ENCODE assay signal across 22 cellular contexts in the genomic region with DNA sequence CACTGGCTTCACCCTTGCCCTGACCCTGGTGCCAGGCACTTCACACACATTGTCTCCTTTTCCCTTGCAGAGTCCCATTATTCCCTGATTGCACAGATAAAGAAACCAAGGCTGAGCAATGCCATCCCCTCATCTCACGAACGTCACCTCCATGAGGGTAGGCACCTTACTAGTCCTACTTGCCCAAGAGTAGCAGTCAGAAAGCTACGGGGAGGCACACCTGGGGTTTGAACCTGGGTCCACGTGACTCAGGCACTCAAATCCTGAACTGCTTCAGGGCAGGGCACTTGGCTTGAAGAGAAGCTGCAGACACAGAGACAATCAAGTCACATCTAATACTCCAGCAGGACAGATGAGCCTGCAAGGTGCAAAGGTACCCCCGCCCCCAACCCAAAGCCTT. TPM values are rescaled to one million over a fixed set of nuclear protein-coding genes. Genes with fewer than 3 reads are reported as not detected.
DNase-seq lines count a peak whose midpoint lies in the region; ATAC-seq, FAIRE-seq and TF ChIP-seq lines count a peak whose summit lies in the region.
"Had no signal": no experiment of that assay in that cellular context is flagged by ENCODE, and none has a peak within 500 bp of the region (broad histone marks: within the 10 kb centered on the region; RNA-seq: fewer than 3 reads in every experiment).

No MANE protein-coding gene starts in this region.

- TF ChIP-seq EP300 in HepG2 (IDR thresholded peaks at IDR 0.05; ENCODE audit: low read depth in 2 of 2, low read length in 2 of 2) (no peak), HepG2 (CRISPR knock-in tag; IDR thresholded peaks at IDR 0.05; ENCODE audit: borderline replicate concordance) (no peak)

- H3K79me2 ChIP-seq in HepG2 (ENCODE audit: insufficient read depth, low read length) = no peaks in the 10 kb centered on the region

- peak overlapping the region; percentile 93 for H3K27ac Mint-ChIP-seq in type B pancreatic cell
- no peak overlapping the region for H3K27ac Mint-ChIP-seq in T-helper 2 cell treated with Interferon-gamma antibody and Interleukin-4, amounts not matched to agents 5 μg/mL and 100 μg/mL, for 36 hours
- H3K27ac Mint-ChIP-seq: HFFc6 had no signal

- ATAC-seq in HepG2 (no peak), right lobe of liver (no peak), left colon (peak; percentile 7)

- DNase-seq in HepG2 (ENCODE audit: low spot score) (no peak), right lobe of liver (no peak), left colon (peak in 1 of 2 donors; percentile 36), type B pancreatic cell (ENCODE audit: extremely low spot score, unreplicated experiment) (no peak), RWPE1 (ENCODE audit: low spot score) (no peak), hypothalamus (lab: John Stamatoyannopoulos, UW) (no peak)
- DNase-seq in T-helper 2 cell treated with Interferon-gamma antibody and Interleukin-4, amounts not matched to agents 5 μg/mL and 100 μg/mL, for 36 hours (ENCODE audit: low spot score) = no peak
- DNase-seq: DMS79, HFFc6, NCI-H1417 treated with DMSO at 0.1 percent for 48 hours, NCI-H2029, NCI-H2171 treated with DMSO at 0.1 percent for 48 hours, NCI-H510A, SJCRH30 had no signal

- FAIRE-seq in HepG2 (lab: Jason Lieb, UNC) = no peak
- FAIRE-seq: A204.1, G401.6, GM12892 had no signal

- TF ChIP-seq CTCF in HepG2 (CRISPR knock-in tag; IDR thresholded peaks at IDR 0.05) (no peak), right lobe of liver (IDR thresholded peaks at IDR 0.05) (no peak), VCaP (conservative IDR thresholded peaks at IDR 0.05) (no peak), type B pancreatic cell (conservative IDR thresholded peaks at IDR 0.05) (no peak), RWPE1 (conservative IDR thresholded peaks at IDR 0.05; ENCODE audit: low read depth) (no peak)

- intact Hi-C loops in HepG2 (cut with micrococcal nuclease; ENCODE audit: unreplicated experiment) (no loop called here), right lobe of liver (cut with DNase I) (no loop called here), left colon (cut with DNase I, micrococcal nuclease) (loop anchor here in 1 of 2 donors (10.0 kb wide), 1 partner anchor 124 kb away; no protein-coding TSS in a partner anchor)

- H3K4me1 ChIP-seq in HepG2 (ENCODE audit: insufficient read depth, low read length) (peaks cover 50% of the 10 kb centered on the region), right lobe of liver (peaks cover 0 to 10% (median 0%) of the 10 kb centered on the region in 4 donors)
- H3K4me1 ChIP-seq: SJCRH30 had no signal

- H3K4me2 ChIP-seq in HepG2 (ENCODE audit: low read depth, low read length) = peak overlapping the region; percentile 69; the same call in 1 of the 2 replicates

- CTCF ChIA-PET in HepG2 (lab: Yijun Ruan, JAX; ENCODE audit: low intra/inter-chr PET ratio, low total read pairs) (no interaction called here), RWPE1 (lab: Yijun Ruan, JAX) (interaction anchor here (0.6 to 1.0 kb wide), 3 partner anchors 17 to 816 kb away, joined by 3 to 6 read pairs (median 3); no protein-coding TSS in a partner anchor)

- TF ChIP-seq POLR2A in HepG2 (IDR thresholded peaks at IDR 0.05; ENCODE audit: insufficient read depth in 1 of 2, low read depth in 2 of 2, low read length in 2 of 2) (no peak), right lobe of liver (IDR thresholded peaks at IDR 0.05) (no peak)

- H3K36me3 ChIP-seq in HepG2 (replicated peaks in 1 of 2; ENCODE audit: control insufficient read depth in 1 of 2, insufficient read depth in 2 of 2, low read length in 2 of 2) (no peaks in the 10 kb centered on the region), right lobe of liver (no peaks in the 10 kb centered on the region)
- H3K36me3 ChIP-seq: SJCRH30 had no signal

- H3K9me3 Mint-ChIP-seq in type B pancreatic cell = no peaks in the 10 kb centered on the region
- H3K9me3 Mint-ChIP-seq in T-helper 2 cell treated with Interferon-gamma antibody and Interleukin-4, amounts not matched to agents 5 μg/mL and 100 μg/mL, for 36 hours = no peaks in the 10 kb centered on the region
- H3K9me3 Mint-ChIP-seq: HFFc6 had no signal

- no peaks in the 10 kb centered on the region for H3K36me3 Mint-ChIP-seq in type B pancreatic cell
- no peaks in the 10 kb centered on the region for H3K36me3 Mint-ChIP-seq in T-helper 2 cell treated with Interferon-gamma antibody and Interleukin-4, amounts not matched to agents 5 μg/mL and 100 μg/mL, for 36 hours (ENCODE audit: low read depth)

- peak overlapping the region; percentile 70 for H3K4me3 Mint-ChIP-seq in type B pancreatic cell
- H3K4me3 Mint-ChIP-seq in T-helper 2 cell treated with Interferon-gamma antibody and Interleukin-4, amounts not matched to agents 5 μg/mL and 100 μg/mL, for 36 hours = no peak overlapping the region
- H3K4me3 Mint-ChIP-seq: HFFc6 had no signal

- H3K9ac ChIP-seq in HepG2 (ENCODE audit: insufficient read depth, low read depth, low read length) = no peak overlapping the region

- H3K4me1 Mint-ChIP-seq in type B pancreatic cell (ENCODE audit: unreplicated experiment) = peaks cover 32% of the 10 kb centered on the region
- peaks cover 8% of the 10 kb centered on the region for H3K4me1 Mint-ChIP-seq in T-helper 2 cell treated with Interferon-gamma antibody and Interleukin-4, amounts not matched to agents 5 μg/mL and 100 μg/mL, for 36 hours (ENCODE audit: low read depth)

- H3K27me3 Mint-ChIP-seq in type B pancreatic cell = no peaks in the 10 kb centered on the region
- peaks cover 3% of the 10 kb centered on the region for H3K27me3 Mint-ChIP-seq in T-helper 2 cell treated with Interferon-gamma antibody and Interleukin-4, amounts not matched to agents 5 μg/mL and 100 μg/mL, for 36 hours (ENCODE audit: low read depth)

- H2AFZ ChIP-seq in HepG2 (ENCODE audit: low read length) = no peak overlapping the region

- H4K20me1 ChIP-seq in HepG2 (ENCODE audit: insufficient read depth, low read length) = no peaks in the 10 kb centered on the region

- H3K9me3 ChIP-seq in HepG2 (ENCODE audit: low read length) = no peaks in the 10 kb centered on the region
- no peaks in the 10 kb centered on the region for H3K9me3 ChIP-seq in right lobe of liver
- H3K9me3 ChIP-seq: SJCRH30 had no signal

- POLR2A ChIA-PET in HepG2 (lab: Yijun Ruan, JAX) = interaction anchor here (1.1 to 3.3 kb wide), 13 partner anchors 10 to 489 kb away, joined by 3 to 16 read pairs (median 9); partner anchors contain the start of gene PFDN4
- POLR2A ChIA-PET in RWPE1 (lab: Yijun Ruan, JAX; ENCODE audit: low non-redundant PET) = no interaction called here

- H3K4me3 ChIP-seq in HepG2 (replicated peaks in 1 of 3; ENCODE audit: insufficient read depth in 1 of 3, low read depth in 2 of 3, low read length in 3 of 3) (no peak overlapping the region), right lobe of liver (no peak overlapping the region)
- H3K4me3 ChIP-seq: SJCRH30 had no signal

- in situ Hi-C loops in HepG2 (cut with HindIII; ENCODE audit: extremely low pct_ligation_motif_present, low pct_unique_long_range_greater_than_20kb) = loop anchor here (10.0 kb wide), 1 partner anchor 494 kb away; no protein-coding TSS in a partner anchor

- WGBS in HepG2 (ENCODE audit: low lambda C conversion rate) = 66% methylated on average over 5 of the region's 5 CpGs
- 58% methylated on average over 3 of the region's 5 CpGs for WGBS in right lobe of liver (ENCODE audit: insufficient coverage, low coverage, low lambda C conversion rate, missing lambda C conversion rate)

- no peaks in the 10 kb centered on the region for H3K27me3 ChIP-seq in HepG2 (ENCODE audit: control insufficient read depth in 1 of 2, insufficient read depth in 2 of 2, low read length in 2 of 2)
- H3K27me3 ChIP-seq in right lobe of liver = no peaks in the 10 kb centered on the region

- no peak for TF ChIP-seq RAD21 in HepG2 (CRISPR knock-in tag; IDR thresholded peaks at IDR 0.05)

- no TSS peak for BruUV-seq in HepG2 (replicated peaks; lab: Mats Ljungman, UMichigan)

- H3K27ac ChIP-seq in HepG2 (ENCODE audit: extremely low read length, insufficient read depth, low read length) (no peak overlapping the region), right lobe of liver (no peak overlapping the region), VCaP (peak overlapping the region; percentile 91), RWPE1 (no peak overlapping the region)
- H3K27ac ChIP-seq: C4-2B, HL-60, SJCRH30 had no signal

TF ChIP-seq in HepG2, 621 proteins besides CTCF, POLR2A, EP300 and RAD21 (continues in another document):
- TF ChIP-seq ETV6 (CRISPR knock-in tag; conservative IDR thresholded peaks at IDR 0.05) (no peak), ZNF790 (CRISPR knock-in tag; IDR thresholded peaks at IDR 0.05; ENCODE audit: borderline replicate concordance) (no peak), RFX1 (IDR thresholded peaks at IDR 0.05) (no peak)

RNA-seq across cellular contexts. Expression of gene BCAS1, which starts 1.9 kb away (rescaled TPM):
- total RNA-seq in HepG2 (2016; rRNA removed; fragmentation: Illumina TruSeq; extraction: Trizol) (0.67 and 0.91 TPM in 2 replicates), right lobe of liver (under 1 TPM in 4 of 6 experiments, not detected in 2; 0.07 to 0.43 (median 0.15) TPM), left colon (100 to 1,000 TPM; 149 to 152 TPM), type B pancreatic cell (ENCODE audit: low replicate concordance) (10.7 and 43.3 TPM in 2 replicates)
- 0.09 and 0.10 TPM in 2 replicates for total RNA-seq in HepG2 (2016; cell fraction: cytosol; rRNA removed; fragmentation: Illumina TruSeq; extraction: Trizol; ENCODE audit: low read depth)
- 0.43 and 1.0 TPM in 2 replicates for total RNA-seq in HepG2 (2016; cell fraction: insoluble cytoplasmic fraction; rRNA removed; fragmentation: Illumina TruSeq; extraction: Trizol)
- 0.17 and 0.28 TPM in 2 replicates for total RNA-seq in HepG2 (2016; cell fraction: membrane; rRNA removed; fragmentation: Illumina TruSeq; extraction: Trizol)
- total RNA-seq in HepG2 (2016; cell fraction: nucleus; rRNA removed; fragmentation: Illumina TruSeq; extraction: Trizol) = 0.53 and 0.62 TPM in 2 replicates
- 0.55 and 0.95 TPM in 2 replicates for polyA plus RNA-seq in HepG2 (2011; rRNA removed)
- 0.58 and 0.74 TPM in 2 replicates for polyA plus RNA-seq in HepG2 (2011; cell fraction: cytosol; rRNA removed)
- 1.00 and 1.0 TPM in 2 replicates for polyA plus RNA-seq in HepG2 (2011; cell fraction: nucleus; rRNA removed)
- 0.56 and 1.8 TPM in 2 replicates for polyA plus RNA-seq in HepG2 (2012)
- polyA plus RNA-seq in HepG2 (2016; cell fraction: cytosol; fragmentation: Illumina TruSeq; extraction: Trizol; ENCODE audit: low read depth) = 0.08 TPM in 1 of 2 replicates, not detected in the other
- polyA plus RNA-seq in HepG2 (2016; cell fraction: insoluble cytoplasmic fraction; fragmentation: Illumina TruSeq; extraction: Trizol; ENCODE audit: low read depth) = 0.65 and 0.69 TPM in 2 replicates
- polyA plus RNA-seq in HepG2 (2016; cell fraction: membrane; fragmentation: Illumina TruSeq; extraction: Trizol; ENCODE audit: low read depth) = 0.12 TPM in 1 of 2 replicates, not detected in the other
- polyA plus RNA-seq in HepG2 (2016; cell fraction: nucleus; fragmentation: Illumina TruSeq; extraction: Trizol; ENCODE audit: insufficient read depth, low read depth) = 0.41 and 0.48 TPM in 2 replicates
- polyA minus RNA-seq in HepG2 (2011; rRNA and poly(A)+ RNA removed; ENCODE audit: low replicate concordance) = 0.22 TPM in 1 of 2 replicates, not detected in the other
- 0.59 and 0.62 TPM in 2 replicates for polyA minus RNA-seq in HepG2 (2011; cell fraction: cytosol; rRNA and poly(A)+ RNA removed)
- 2.2 and 2.4 TPM in 2 replicates for polyA minus RNA-seq in HepG2 (2011; cell fraction: nucleus; rRNA and poly(A)+ RNA removed)
- total RNA-seq: LHCN-M2, RPMI7951 had no signal
